In genomic region chr2:238305965-238306679, GRCh38 we compare ENCODE assay signal across 16 cellular contexts. TPM values are rescaled to one million over a fixed set of nuclear protein-coding genes. Genes with fewer than 3 reads are reported as not detected.
DNase-seq lines count a peak whose midpoint lies in the region; ATAC-seq, FAIRE-seq and TF ChIP-seq lines count a peak whose summit lies in the region.
"Had no signal": no experiment of that assay in that cellular context is flagged by ENCODE, and none has a peak within 500 bp of the region (broad histone marks: within the 10 kb centered on the region; RNA-seq: fewer than 3 reads in every experiment).

No MANE protein-coding gene starts in this region.

- POLR2A ChIA-PET in GM12878 (lab: Charles Lee), result no interaction called here

- DNase-seq in GM12878 (ENCODE audit: low read depth, low spot score) (no peak), right lobe of liver (peak in 1 of 3 donors; percentile 72), spleen (peak; percentile 40), coronary artery (ENCODE audit: low spot score) (no peak)
- DNase-seq: C1 segment of cervical spinal cord, MM.1S, NCI-H1105, NCI-H187, NCI-H2171, NCI-H774, SK-N-SH had no signal

- no peaks in the 10 kb centered on the region for H3K9me3 ChIP-seq in GM12878 (replicated peaks; ENCODE audit: control insufficient read depth, insufficient read depth, low read length)
- no peaks in the 10 kb centered on the region for H3K9me3 ChIP-seq in right lobe of liver
- H3K9me3 ChIP-seq in spleen, result no peaks in the 10 kb centered on the region
- H3K9me3 ChIP-seq: SK-N-SH had no signal

- in situ Hi-C loops in GM12878 (cut with MboI), result no loop called here

- H3K9ac ChIP-seq in GM12878 (ENCODE audit: control insufficient read depth, insufficient read depth, low read length), result no peak overlapping the region
- H3K9ac ChIP-seq: KMS-11, SK-N-SH had no signal

- no peak for FAIRE-seq in GM12878 (lab: Jason Lieb, UNC)

- H3K27me3 ChIP-seq in GM12878 (replicated peaks in 1 of 2; ENCODE audit: control insufficient read depth in 2 of 2, insufficient read depth in 2 of 2, low read length in 1 of 2) (no peaks in the 10 kb centered on the region; a peak in 1 of 4 replicates), right lobe of liver (no peaks in the 10 kb centered on the region), spleen (replicated peaks in 1 of 7) (peaks cover 0 to 10% (median 0%) of the 10 kb centered on the region in 7 donors)

- CTCF ChIA-PET in GM12878 (lab: Yijun Ruan, JAX), result no interaction called here

- WGBS in GM12878 (ENCODE audit: insufficient coverage, insufficient replicate concordance, low lambda C conversion rate, missing lambda C conversion rate), result 37% methylated on average over 9 of the region's 11 CpGs
- WGBS in right lobe of liver (ENCODE audit: insufficient coverage, low coverage, low lambda C conversion rate, missing lambda C conversion rate), result 31% methylated on average over 9 of the region's 11 CpGs
- WGBS in spleen, 5 donors, result 82 to 91% (median 86%) methylated on average over 11 of the region's 11 CpGs

- no peak overlapping the region for H3K4me3 ChIP-seq in GM12875 (ENCODE audit: low read depth, low read length)
- no peak overlapping the region for H3K4me3 ChIP-seq in GM12878
- H3K4me3 ChIP-seq in right lobe of liver, result no peak overlapping the region
- H3K4me3 ChIP-seq in spleen, result no peak overlapping the region
- H3K4me3 ChIP-seq in coronary artery, result no peak overlapping the region

- intact Hi-C loops in GM12878 (cut with micrococcal nuclease; ENCODE audit: unreplicated experiment), result no loop called here
- intact Hi-C loops in right lobe of liver (cut with DNase I), result no loop called here
- intact Hi-C loops in spleen (cut with DNase I; ENCODE audit: low total_unique reads), result no loop called here

- H3K79me2 ChIP-seq in GM12878 (ENCODE audit: control insufficient read depth, insufficient read depth, low read length), result no peaks in the 10 kb centered on the region

- no TSS peak for BruUV-seq in GM12878 (replicated peaks; lab: Mats Ljungman, UMichigan)

- TF ChIP-seq POLR2A in GM12878 (IDR thresholded peaks at IDR 0.05; ENCODE audit: low read depth, low read length) (no peak), right lobe of liver (IDR thresholded peaks at IDR 0.05) (no peak), spleen (IDR thresholded peaks at IDR 0.05) (no peak)

- H3K4me2 ChIP-seq in GM12878 (ENCODE audit: control insufficient read depth, insufficient read depth), result peak overlapping the region; percentile 48
- H3K4me2 ChIP-seq: KMS-11, SK-N-SH had no signal

- H3K27ac ChIP-seq in GM12878 (ENCODE audit: control insufficient read depth, insufficient read depth) (no peak overlapping the region), right lobe of liver (peak overlapping the region; percentile 93 to 98 (median 94)), spleen (no peak overlapping the region), coronary artery (no peak overlapping the region)
- H3K27ac ChIP-seq: KMS-11 had no signal

- ATAC-seq in GM12878, result no peak; the same call in 2 of the 3 replicates
- ATAC-seq in right lobe of liver, result peak; percentile 74 to 84 (median 80)
- no peak for ATAC-seq in GM18873 (IDR thresholded peaks at IDR 0.05; ENCODE audit: low FRiP score, unreplicated experiment)
- no peak for ATAC-seq in activated CD4-positive, CD25-positive, alpha-beta regulatory T cell treated with anti-CD3 and anti-CD28 coated beads, Interleukin-2, amount 50 U/mL, for 24 hours
- ATAC-seq: Right ventricle myocardium inferior had no signal

- no peak for TF ChIP-seq EP300 in GM12878 (IDR thresholded peaks at IDR 0.05; ENCODE audit: borderline replicate concordance in 1 of 2, control insufficient read depth in 1 of 2, low read depth in 2 of 2, low read length in 2 of 2)

- H2AFZ ChIP-seq in GM12878 (ENCODE audit: control insufficient read depth, low read depth, low read length), result 0 out of 2 replicates have a peak overlapping the region, but pooled peaks have one; percentile 17

- RAD21 ChIA-PET in GM12878 (lab: Charles Lee; ENCODE audit: unreplicated experiment), result interaction anchor here (0.8 to 1.4 kb wide), 2 partner anchors 18 to 43 kb away, joined by 3 read pairs; partner anchors contain the start of gene PER2

- SMC1A ChIA-PET in GM12878 (lab: Charles Lee; ENCODE audit: uncharacterized antibody, unreplicated experiment), result no interaction called here

- no peak for TF ChIP-seq RAD21 in GM12878 (IDR thresholded peaks at IDR 0.05; ENCODE audit: insufficient read depth, low read depth, low read length)

- H3K4me1 ChIP-seq in GM12878 (ENCODE audit: control insufficient read depth, insufficient read depth, low read length), result peaks cover 4% of the 10 kb centered on the region
- peaks cover 0 to 17% (median 8%) of the 10 kb centered on the region in 4 donors for H3K4me1 ChIP-seq in right lobe of liver
- no peaks in the 10 kb centered on the region for H3K4me1 ChIP-seq in spleen

- 0 out of 2 replicates have a peak, but pooled peaks have one; percentile 6 for TF ChIP-seq CTCF in GM12875 (IDR thresholded peaks at IDR 0.05; ENCODE audit: borderline replicate concordance, insufficient read depth, low read depth, low read length)
- no peak for TF ChIP-seq CTCF in GM12878 (IDR thresholded peaks at IDR 0.05 in 2 of 3, conservative IDR thresholded peaks at IDR 0.05 in 1 of 3; ENCODE audit: control insufficient read depth in 2 of 3, extremely low read depth in 1 of 3, insufficient read depth in 1 of 3, low read depth in 3 of 3, low read length in 3 of 3)
- TF ChIP-seq CTCF in right lobe of liver (IDR thresholded peaks at IDR 0.05), result no peak
- TF ChIP-seq CTCF in spleen (IDR thresholded peaks at IDR 0.05 in 8 of 11, conservative IDR thresholded peaks at IDR 0.05 in 3 of 11), result no peak
- no peak for TF ChIP-seq CTCF in coronary artery (IDR thresholded peaks at IDR 0.05)

- no peaks in the 10 kb centered on the region for H4K20me1 ChIP-seq in GM12878 (ENCODE audit: control insufficient read depth, insufficient read depth)

- H3K36me3 ChIP-seq in GM12878 (ENCODE audit: control insufficient read depth in 2 of 2, insufficient read depth in 2 of 2, low read length in 1 of 2) (no peaks in the 10 kb centered on the region), right lobe of liver (no peaks in the 10 kb centered on the region), spleen (no peaks in the 10 kb centered on the region)

TF ChIP-seq in GM12878, 131 proteins besides CTCF, POLR2A, EP300 and RAD21 (continues in another document):
- TF ChIP-seq SPI1 (IDR thresholded peaks at IDR 0.05; ENCODE audit: borderline replicate concordance, insufficient read depth, low read depth, low read length) (no peak), HCFC1 (IDR thresholded peaks at IDR 0.05; ENCODE audit: low read length) (no peak), BMI1 (IDR thresholded peaks at IDR 0.05; ENCODE audit: borderline replicate concordance) (no peak), NFXL1 (IDR thresholded peaks at IDR 0.05; ENCODE audit: borderline replicate concordance) (no peak)

RNA-seq across cellular contexts. Expression of gene TRAF3IP1, which starts 14.2 kb away (rescaled TPM):
- 5.9 and 7.2 TPM in 2 replicates for total RNA-seq in GM12878 (2013; cell fraction: nucleolus; rRNA removed)
- total RNA-seq in GM12878 (2014; rRNA removed) (3.3 and 3.7 TPM in 2 replicates), GM12878 (2014; rRNA removed; fragmentation: Illumina TruSeq; extraction: Trizol) (3.8 and 4.5 TPM in 2 replicates), GM12878 (2021) (7.5 and 10.9 TPM in 2 replicates), right lobe of liver (10 to 100 TPM in 2 of 6 experiments, 1 to 10 TPM in 4; 4.6 to 12.0 (median 8.3) TPM), spleen (10 to 100 TPM in 4 of 7 donors, 1 to 10 TPM in 3; 7.8 to 19.2 (median 10.8) TPM)
- 1.2 TPM for polyA plus RNA-seq in GM12878 (2011; ENCODE audit: low read depth)
- polyA plus RNA-seq in GM12878 (2011; rRNA removed) (2.3 and 3.2 TPM in 2 replicates), GM12878 (2014; fragmentation: Illumina TruSeq; extraction: Trizol) (6.8 and 12.5 TPM in 2 replicates), GM12878 (2014; fragmentation: Nextera tagmentation; extraction: Ambion mirVana) (1 to 10 TPM; 1.6 to 2.1 TPM), GM12878 (2014; rRNA removed) (3.8 and 4.2 TPM in 2 replicates), GM12878 (2016; fragmentation: Nextera tagmentation; extraction: Ambion mirVana) (1 to 10 TPM; 2.0 to 7.4 TPM), spleen (1 to 10 TPM; 2.6 to 3.7 (median 3.2) TPM)
- polyA plus RNA-seq in GM12878 (2011; cell fraction: cytosol; rRNA removed), result 1.6 and 2.6 TPM in 2 replicates
- polyA plus RNA-seq in GM12878 (2011; cell fraction: nucleus; rRNA removed), result 1.6 and 3.7 TPM in 2 replicates
- polyA plus RNA-seq in GM12878 (2012), result 2.7 TPM in 2 replicates
- polyA minus RNA-seq in GM12878 (2011; rRNA and poly(A)+ RNA removed), result 2.2 and 3.9 TPM in 2 replicates
- 0.67 and 1.5 TPM in 2 replicates for polyA minus RNA-seq in GM12878 (2011; cell fraction: cytosol; rRNA and poly(A)+ RNA removed)
- 1.9 and 2.1 TPM in 2 replicates for polyA minus RNA-seq in GM12878 (2011; cell fraction: nucleus; rRNA and poly(A)+ RNA removed)

RNA-seq across cellular contexts. Expression of gene PER2, which starts 17.7 kb away (rescaled TPM):
- 42.5 and 46.3 TPM in 2 replicates for total RNA-seq in GM12878 (2013; cell fraction: nucleolus; rRNA removed)
- total RNA-seq in GM12878 (2014; rRNA removed) (6.4 and 8.7 TPM in 2 replicates), GM12878 (2014; rRNA removed; fragmentation: Illumina TruSeq; extraction: Trizol) (4.1 and 4.5 TPM in 2 replicates), GM12878 (2021) (11.1 and 15.1 TPM in 2 replicates), right lobe of liver (10 to 100 TPM in 1 of 6 experiments, 1 to 10 TPM in 5; 4.5 to 12.5 (median 6.1) TPM), spleen (10 to 100 TPM in 6 of 7 donors, 1 to 10 TPM in 1; 9.7 to 16.2 (median 14.8) TPM)
- polyA plus RNA-seq in GM12878 (2011; ENCODE audit: low read depth), result 2.2 TPM
- polyA plus RNA-seq in GM12878 (2011; rRNA removed) (2.9 and 4.7 TPM in 2 replicates), GM12878 (2014; fragmentation: Illumina TruSeq; extraction: Trizol) (3.8 and 4.9 TPM in 2 replicates), GM12878 (2014; fragmentation: Nextera tagmentation; extraction: Ambion mirVana) (1 to 10 TPM; 1.5 to 2.6 TPM), GM12878 (2014; rRNA removed) (4.2 and 5.7 TPM in 2 replicates), GM12878 (2016; fragmentation: Nextera tagmentation; extraction: Ambion mirVana) (1 to 10 TPM; 4.4 to 5.5 TPM), spleen (1 to 10 TPM; 2.0 to 3.7 (median 2.6) TPM)
- 3.8 and 5.4 TPM in 2 replicates for polyA plus RNA-seq in GM12878 (2011; cell fraction: cytosol; rRNA removed)
- polyA plus RNA-seq in GM12878 (2011; cell fraction: nucleus; rRNA removed), result 10.0 and 15.3 TPM in 2 replicates
- polyA plus RNA-seq in GM12878 (2012), result 3.7 and 4.1 TPM in 2 replicates
- polyA minus RNA-seq in GM12878 (2011; rRNA and poly(A)+ RNA removed), result 15.0 and 20.9 TPM in 2 replicates
- 6.5 and 8.2 TPM in 2 replicates for polyA minus RNA-seq in GM12878 (2011; cell fraction: cytosol; rRNA and poly(A)+ RNA removed)
- polyA minus RNA-seq in GM12878 (2011; cell fraction: nucleus; rRNA and poly(A)+ RNA removed), result 15.1 and 29.6 TPM in 2 replicates

Comparison
In these comparisons a context has a peak if more than half of its experiments do, and no peak if none do; other contexts are left out.
1. ATAC-seq: peak in right lobe of liver (4 of 4); none in GM12878 (single experiment), GM18873 (single experiment) and activated CD4-positive, CD25-positive, alpha-beta regulatory T cell treated with anti-CD3 and anti-CD28 coated beads, Interleukin-2, amount 50 U/mL, for 24 hours (0 of 2).
2. H3K27ac ChIP-seq: peak in right lobe of liver (3 of 3); none in GM12878 (single experiment), spleen (0 of 8) and coronary artery (0 of 2).